ENCODE assay signal across 19 cellular contexts in the genomic region with DNA sequence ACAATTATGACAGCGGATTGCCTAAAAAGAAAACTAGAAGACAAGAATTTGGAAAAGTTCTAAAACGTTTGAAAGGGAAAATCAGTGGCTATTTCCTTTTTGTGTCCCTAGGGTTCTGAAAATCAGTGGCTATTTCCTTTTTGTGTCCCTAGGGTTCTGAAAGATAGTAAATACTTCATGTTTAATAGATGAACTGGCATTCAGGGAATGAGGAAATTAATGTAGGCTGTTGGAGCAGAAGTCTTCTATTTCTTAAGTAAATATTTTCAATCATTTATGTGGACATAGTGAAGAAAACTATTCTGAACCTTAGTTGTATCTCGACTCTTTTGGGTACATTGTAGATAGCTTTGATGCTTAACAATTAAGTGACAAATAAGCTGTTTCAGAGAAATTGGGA.
A peak's percentile ranks its signal among the peaks of the same experiment; 100 is the strongest.
DNase-seq lines count a peak whose midpoint lies in the region; ATAC-seq, FAIRE-seq and TF ChIP-seq lines count a peak whose summit lies in the region.
"Had no signal": no experiment of that assay in that cellular context is flagged by ENCODE, and none has a peak within 500 bp of the region (broad histone marks: within the 10 kb centered on the region; RNA-seq: fewer than 3 reads in every experiment).

No MANE protein-coding gene starts in this region.

- H3K4me2 ChIP-seq in osteoblast (ENCODE audit: insufficient read depth, low read length) = no peak overlapping the region
- H3K4me2 ChIP-seq: BLaER1 had no signal

- H4K20me1 ChIP-seq in osteoblast (ENCODE audit: insufficient read depth, low read length) = no peaks in the 10 kb centered on the region
- H4K20me1 ChIP-seq: BLaER1 had no signal

- H3K27ac ChIP-seq in body of pancreas (peak overlapping the region in 3 of 4 donors; percentile 5 to 34 (median 19)), pancreas (peak overlapping the region in 1 of 4 donors; percentile 17), osteoblast (ENCODE audit: low read depth, low read length) (no peak overlapping the region)
- H3K27ac ChIP-seq: BLaER1, C4-2B, GM23248 had no signal

- intact Hi-C loops in body of pancreas (cut with DNase I) (loop anchor here (2.0 kb wide), 1 partner anchor 611 kb away; no protein-coding TSS in a partner anchor), pancreas (cut with DNase I) (no loop called here)

- H3K4me3 ChIP-seq in LNCaP clone FGC (ENCODE audit: low read depth, low read length) = no peak overlapping the region
- no peak overlapping the region for H3K4me3 ChIP-seq in body of pancreas
- no peak overlapping the region for H3K4me3 ChIP-seq in pancreas
- no peak overlapping the region for H3K4me3 ChIP-seq in osteoblast (ENCODE audit: insufficient read depth, low read length)
- H3K4me3 ChIP-seq: BLaER1, GM23248 had no signal

- TF ChIP-seq CTCF in LNCaP clone FGC (IDR thresholded peaks at IDR 0.05; ENCODE audit: control insufficient read depth, extremely low read depth, insufficient read depth) (no peak), body of pancreas (IDR thresholded peaks at IDR 0.05) (no peak), pancreas (IDR thresholded peaks at IDR 0.05) (no peak), osteoblast (IDR thresholded peaks at IDR 0.05; ENCODE audit: extremely low read depth, low read depth, low read length) (no peak)

- DNase-seq in LNCaP clone FGC (ENCODE audit: low read depth) = peak; percentile 7
- no peak for DNase-seq in body of pancreas
- DNase-seq in pancreas = no peak
- DNase-seq in stimulated activated CD4-positive, alpha-beta T cell treated with anti-CD3 and anti-CD28 coated beads, Interleukin-1b, Interleukin-23, amount 100 ng/mL, for 48 hours = no peak
- DNase-seq in osteoblast (ENCODE audit: insufficient read length, low spot score, missing footprints) = no peak
- DNase-seq: Caco-2; CD4-positive, CD25-positive, alpha-beta regulatory T cell; CD8-positive, alpha-beta T cell; DMS153; DND-41; GM23248; H7; HCEC 1CT had no signal

- no peak for TF ChIP-seq POLR2A in body of pancreas (IDR thresholded peaks at IDR 0.05)

- H3K27me3 ChIP-seq in body of pancreas (no peaks in the 10 kb centered on the region), pancreas (peaks cover 0 to 2% (median 0%) of the 10 kb centered on the region in 4 donors), osteoblast (ENCODE audit: insufficient read depth, low read length) (no peaks in the 10 kb centered on the region)
- H3K27me3 ChIP-seq: BLaER1 had no signal

- no peaks in the 10 kb centered on the region for H3K79me2 ChIP-seq in osteoblast (ENCODE audit: insufficient read depth, low read length)

- H3K36me3 ChIP-seq in body of pancreas (replicated peaks in 1 of 2; ENCODE audit: insufficient read depth in 1 of 2, low read depth in 2 of 2) = no peaks in the 10 kb centered on the region
- no peaks in the 10 kb centered on the region for H3K36me3 ChIP-seq in pancreas
- H3K36me3 ChIP-seq in osteoblast (ENCODE audit: insufficient read depth, low read length) = no peaks in the 10 kb centered on the region
- H3K36me3 ChIP-seq: BLaER1 had no signal

- ATAC-seq in body of pancreas (peak; percentile 68), pancreas (peak in 3 of 4 donors; percentile 38 to 73 (median 67)), GM21723 (IDR thresholded peaks at IDR 0.05; ENCODE audit: unreplicated experiment) (no peak)
- ATAC-seq: CD8-positive, alpha-beta T cell had no signal

- H3K4me1 ChIP-seq in body of pancreas (peaks cover 3% of the 10 kb centered on the region), pancreas (peaks cover 0 to 5% (median 0%) of the 10 kb centered on the region in 3 donors), osteoblast (ENCODE audit: insufficient read depth, low read length) (no peaks in the 10 kb centered on the region)
- H3K4me1 ChIP-seq: Caco-2 had no signal

- H2AFZ ChIP-seq in osteoblast (ENCODE audit: low read length) = no peak overlapping the region
- H2AFZ ChIP-seq: GM23248 had no signal

- 9 to 11% methylated on average over 3 of the region's 3 CpGs for WGBS in body of pancreas, 2 donors
- WGBS in pancreas, 2 donors = 11 to 13% methylated on average over 3 of the region's 3 CpGs

- H3K9me3 ChIP-seq in body of pancreas (no peaks in the 10 kb centered on the region), pancreas (no peaks in the 10 kb centered on the region), osteoblast (ENCODE audit: low read depth, low read length) (no peaks in the 10 kb centered on the region)
- H3K9me3 ChIP-seq: BLaER1, Caco-2 had no signal

- no peak for FAIRE-seq in pancreas (lab: Jason Lieb, UNC)
- FAIRE-seq: G401.6, GM12892, H1 had no signal
